ENCODE assay signal across 20 cellular contexts in the genomic region with DNA sequence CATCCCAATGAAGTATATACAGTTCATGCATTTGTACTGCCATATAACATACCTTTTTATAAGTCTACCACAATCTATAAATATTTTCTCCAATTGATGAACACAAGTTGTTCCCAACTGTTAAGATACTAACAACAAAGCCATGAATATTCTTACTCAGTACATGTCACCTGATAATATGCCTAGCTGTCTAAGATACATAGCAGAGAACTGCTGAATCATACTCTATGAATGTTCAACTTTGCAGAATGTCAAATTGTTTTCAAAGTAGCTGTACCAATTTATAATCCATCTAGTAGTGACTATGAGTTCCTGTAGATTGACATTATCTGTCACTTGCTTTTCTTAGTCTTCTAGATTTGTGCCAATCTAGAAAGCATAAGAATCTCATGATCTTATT.
DNase-seq lines count a peak whose midpoint lies in the region; ATAC-seq, FAIRE-seq and TF ChIP-seq lines count a peak whose summit lies in the region.
"Had no signal": no experiment of that assay in that cellular context is flagged by ENCODE, and none has a peak within 500 bp of the region (broad histone marks: within the 10 kb centered on the region; RNA-seq: fewer than 3 reads in every experiment).

No MANE protein-coding gene starts in this region.

- no peaks in the 10 kb centered on the region for H3K9me2 ChIP-seq in SK-N-SH

- POLR2A ChIA-PET in SK-N-SH (lab: Yijun Ruan, JAX), result no interaction called here

- H3K36me3 ChIP-seq in SK-N-SH (replicated peaks in 1 of 2; ENCODE audit: control insufficient read depth in 1 of 2, insufficient read depth in 2 of 2, low read length in 1 of 2), result no peaks in the 10 kb centered on the region
- H3K36me3 ChIP-seq: esophagus squamous epithelium had no signal

- peak; percentile 3 for DNase-seq in H54 (ENCODE audit: insufficient read length, low spot score)
- DNase-seq in SK-N-SH, result no peak
- peak in 1 of 2 donors; percentile 28 for DNase-seq in foreskin keratinocyte
- peak; percentile 5 for DNase-seq in skeletal muscle cell (ENCODE audit: low read depth)
- no peak for DNase-seq in NCI-H1092 treated with DMSO at 0.1 percent for 48 hours (lab: John Stamatoyannopoulos, UW)
- no peak for DNase-seq in ureter (ENCODE audit: low spot score)
- DNase-seq: activated CD4-positive, alpha-beta T cell treated with anti-CD3 and anti-CD28 coated beads for 1 hour; body of pancreas; DND-41; dorsolateral prefrontal cortex; esophagus squamous epithelium; naive B cell; NCI-H2081 treated with DMSO at 0.1 percent for 48 hours; SHP77 treated with DMSO at 0.1 percent for 48 hours; stimulated activated CD4-positive, alpha-beta T cell treated with anti-CD3 and anti-CD28 coated beads, Interleukin-2, amount 100 ng/mL, for 24 hours; stimulated activated CD8-positive, alpha-beta memory T cell treated with anti-CD3 and anti-CD28 coated beads, Interleukin-4, amount 100 ng/mL, for 48 hours; testis had no signal

- H3K4me1 ChIP-seq in SK-N-SH (ENCODE audit: control insufficient read depth in 1 of 2, insufficient read depth in 2 of 2, low read depth in 1 of 2, low read length in 1 of 2) (peaks cover 0 to 8% of the 10 kb centered on the region in 2 experiments; a peak in 1 of 4 replicates), foreskin keratinocyte (no peaks in the 10 kb centered on the region)
- H3K4me1 ChIP-seq: body of pancreas, esophagus squamous epithelium, testis had no signal

- H3F3A ChIP-seq in SK-N-SH (replicated peaks; ENCODE audit: insufficient read depth), result peaks cover 6% of the 10 kb centered on the region

- ATAC-seq in foreskin keratinocyte, result peak; percentile 44
- no peak for ATAC-seq in HG02981 (IDR thresholded peaks at IDR 0.05; ENCODE audit: unreplicated experiment)
- ATAC-seq: body of pancreas, GM12878 had no signal

- TF ChIP-seq EP300 in SK-N-SH (IDR thresholded peaks at IDR 0.05; ENCODE audit: borderline replicate concordance in 1 of 2, low read depth in 1 of 2, low read length in 1 of 2), result no peak

- TF ChIP-seq POLR2A in H54 (IDR thresholded peaks at IDR 0.05; ENCODE audit: low read depth, low read length), result no peak

- no peak overlapping the region for H3K4me3 ChIP-seq in SK-N-SH (ENCODE audit: low read depth in 2 of 2, low read length in 1 of 2)
- no peak overlapping the region for H3K4me3 ChIP-seq in skeletal muscle cell (ENCODE audit: low read depth, low read length)
- H3K4me3 ChIP-seq: body of pancreas, dorsolateral prefrontal cortex, esophagus squamous epithelium, GM12878, testis had no signal

- H3K4me2 ChIP-seq in SK-N-SH, result no peak overlapping the region

- H3K9me3 ChIP-seq in SK-N-SH, result no peaks in the 10 kb centered on the region
- H3K9me3 ChIP-seq: body of pancreas, esophagus squamous epithelium, testis had no signal

- FAIRE-seq in H54 (lab: Jason Lieb, UNC), result no peak
- FAIRE-seq: GM12878, H1 had no signal

- no peaks in the 10 kb centered on the region; the same call in 1 of the 2 replicates for H3K79me2 ChIP-seq in SK-N-SH (ENCODE audit: insufficient read depth)

- no peak for TF ChIP-seq RAD21 in SK-N-SH (IDR thresholded peaks at IDR 0.05; ENCODE audit: low read length)

- H2AFZ ChIP-seq in SK-N-SH (ENCODE audit: low read depth), result no peak overlapping the region

- no peaks in the 10 kb centered on the region; the same call in 1 of the 2 replicates for H4K20me1 ChIP-seq in SK-N-SH (ENCODE audit: insufficient read depth)

- CTCF ChIA-PET in SK-N-SH (lab: Yijun Ruan, JAX), result no interaction called here

- no peak overlapping the region for H3K9ac ChIP-seq in SK-N-SH

- no peak for TF ChIP-seq CTCF in SK-N-SH (IDR thresholded peaks at IDR 0.05)
- TF ChIP-seq CTCF in foreskin keratinocyte (conservative IDR thresholded peaks at IDR 0.05), result no peak

- H3K27me3 ChIP-seq in SK-N-SH (ENCODE audit: insufficient read depth), result no peaks in the 10 kb centered on the region
- no peaks in the 10 kb centered on the region for H3K27me3 ChIP-seq in foreskin keratinocyte
- H3K27me3 ChIP-seq: body of pancreas, dorsolateral prefrontal cortex, esophagus squamous epithelium, testis had no signal

- H3K27ac ChIP-seq in SK-N-SH (ENCODE audit: low read depth in 2 of 2, low read length in 1 of 2) (no peak overlapping the region), foreskin keratinocyte (no peak overlapping the region)
- H3K27ac ChIP-seq: body of pancreas, dorsolateral prefrontal cortex, esophagus squamous epithelium, testis had no signal

TF ChIP-seq in SK-N-SH, 30 proteins besides CTCF, POLR2A, EP300 and RAD21:
- TF ChIP-seq FOSL2 (IDR thresholded peaks at IDR 0.05; ENCODE audit: borderline replicate concordance, low read depth), result 0 out of 2 replicates have a peak, but pooled peaks have one; percentile 12
- TF ChIP-seq CHD2 (IDR thresholded peaks at IDR 0.05; ENCODE audit: low read length, partially characterized antibody), result no peak
- 0 out of 2 replicates have a peak, but pooled peaks have one; percentile 16 for TF ChIP-seq PBX3 (IDR thresholded peaks at IDR 0.05)

Comparison
In these comparisons a context has a peak if more than half of its experiments do, and no peak if none do; other contexts are left out.
1. DNase-seq: peak in H54 (single experiment) and skeletal muscle cell (single experiment); none in SK-N-SH (single experiment), NCI-H1092 treated with DMSO at 0.1 percent for 48 hours (single experiment) and ureter (single experiment).